Comparison of ENCODE assay signal across 1 cellular context in the genomic region with DNA sequence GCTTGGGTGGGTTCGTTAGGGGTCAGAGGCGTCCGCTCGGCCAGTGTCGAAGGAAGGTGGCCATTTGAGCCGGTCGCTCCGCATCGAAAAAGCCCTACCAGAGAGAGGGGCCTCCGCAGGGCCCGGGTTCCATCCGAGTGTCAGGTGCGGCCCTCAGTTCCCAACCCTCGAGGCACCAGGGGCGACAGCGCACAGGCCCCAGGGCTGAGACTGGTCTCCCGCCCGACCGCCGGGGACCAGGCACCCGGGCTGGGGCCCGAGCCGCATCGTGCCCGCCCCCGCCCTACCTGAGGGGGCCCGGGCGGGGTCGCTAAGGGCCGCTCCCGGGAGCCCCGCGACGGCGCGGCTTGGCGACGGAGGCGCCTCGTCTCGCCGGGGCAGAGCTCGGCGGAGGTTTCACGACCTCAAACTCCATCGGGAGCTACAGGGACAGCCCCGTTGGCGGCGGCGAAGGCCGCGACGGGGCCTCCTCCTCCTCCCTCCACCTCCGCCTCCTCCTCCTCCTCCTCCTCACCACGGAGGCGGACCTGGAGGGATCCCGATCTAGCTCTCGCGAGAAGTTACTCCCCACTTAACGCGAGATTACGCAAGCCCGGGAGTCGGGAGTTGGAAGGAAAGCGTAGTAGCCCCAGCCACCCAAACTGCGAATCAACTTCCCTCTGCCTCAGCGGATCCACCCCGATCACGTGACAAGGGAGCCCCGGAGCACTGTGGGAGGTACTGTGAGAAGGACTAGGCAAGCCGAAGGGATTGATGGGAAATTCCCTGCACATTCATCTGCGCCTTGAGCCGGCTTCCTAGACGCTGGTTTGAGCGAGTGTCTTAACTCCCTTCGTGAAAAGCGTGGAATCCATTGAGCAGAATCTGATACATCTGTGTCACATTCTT.
TF ChIP-seq lines count a peak whose summit lies in the region.

A gene with protein sequence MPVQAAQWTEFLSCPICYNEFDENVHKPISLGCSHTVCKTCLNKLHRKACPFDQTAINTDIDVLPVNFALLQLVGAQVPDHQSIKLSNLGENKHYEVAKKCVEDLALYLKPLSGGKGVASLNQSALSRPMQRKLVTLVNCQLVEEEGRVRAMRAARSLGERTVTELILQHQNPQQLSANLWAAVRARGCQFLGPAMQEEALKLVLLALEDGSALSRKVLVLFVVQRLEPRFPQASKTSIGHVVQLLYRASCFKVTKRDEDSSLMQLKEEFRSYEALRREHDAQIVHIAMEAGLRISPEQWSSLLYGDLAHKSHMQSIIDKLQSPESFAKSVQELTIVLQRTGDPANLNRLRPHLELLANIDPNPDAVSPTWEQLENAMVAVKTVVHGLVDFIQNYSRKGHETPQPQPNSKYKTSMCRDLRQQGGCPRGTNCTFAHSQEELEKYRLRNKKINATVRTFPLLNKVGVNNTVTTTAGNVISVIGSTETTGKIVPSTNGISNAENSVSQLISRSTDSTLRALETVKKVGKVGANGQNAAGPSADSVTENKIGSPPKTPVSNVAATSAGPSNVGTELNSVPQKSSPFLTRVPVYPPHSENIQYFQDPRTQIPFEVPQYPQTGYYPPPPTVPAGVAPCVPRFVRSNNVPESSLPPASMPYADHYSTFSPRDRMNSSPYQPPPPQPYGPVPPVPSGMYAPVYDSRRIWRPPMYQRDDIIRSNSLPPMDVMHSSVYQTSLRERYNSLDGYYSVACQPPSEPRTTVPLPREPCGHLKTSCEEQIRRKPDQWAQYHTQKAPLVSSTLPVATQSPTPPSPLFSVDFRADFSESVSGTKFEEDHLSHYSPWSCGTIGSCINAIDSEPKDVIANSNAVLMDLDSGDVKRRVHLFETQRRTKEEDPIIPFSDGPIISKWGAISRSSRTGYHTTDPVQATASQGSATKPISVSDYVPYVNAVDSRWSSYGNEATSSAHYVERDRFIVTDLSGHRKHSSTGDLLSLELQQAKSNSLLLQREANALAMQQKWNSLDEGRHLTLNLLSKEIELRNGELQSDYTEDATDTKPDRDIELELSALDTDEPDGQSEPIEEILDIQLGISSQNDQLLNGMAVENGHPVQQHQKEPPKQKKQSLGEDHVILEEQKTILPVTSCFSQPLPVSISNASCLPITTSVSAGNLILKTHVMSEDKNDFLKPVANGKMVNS (minus strand): TSS at position 537 of the 888 bp plus-strand sequence. CDS start 7,850 bp downstream, outside the sequence.

TF ChIP-seq in K562, 482 proteins besides CTCF, POLR2A, EP300 and RAD21 (continued from another document and continues in another):
- TF ChIP-seq, protein P1, sequence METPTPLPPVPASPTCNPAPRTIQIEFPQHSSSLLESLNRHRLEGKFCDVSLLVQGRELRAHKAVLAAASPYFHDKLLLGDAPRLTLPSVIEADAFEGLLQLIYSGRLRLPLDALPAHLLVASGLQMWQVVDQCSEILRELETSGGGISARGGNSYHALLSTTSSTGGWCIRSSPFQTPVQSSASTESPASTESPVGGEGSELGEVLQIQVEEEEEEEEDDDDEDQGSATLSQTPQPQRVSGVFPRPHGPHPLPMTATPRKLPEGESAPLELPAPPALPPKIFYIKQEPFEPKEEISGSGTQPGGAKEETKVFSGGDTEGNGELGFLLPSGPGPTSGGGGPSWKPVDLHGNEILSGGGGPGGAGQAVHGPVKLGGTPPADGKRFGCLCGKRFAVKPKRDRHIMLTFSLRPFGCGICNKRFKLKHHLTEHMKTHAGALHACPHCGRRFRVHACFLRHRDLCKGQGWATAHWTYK (CRISPR knock-in tag; IDR thresholded peaks at IDR 0.05): peak; percentile 76
- TF ChIP-seq, protein P2, sequence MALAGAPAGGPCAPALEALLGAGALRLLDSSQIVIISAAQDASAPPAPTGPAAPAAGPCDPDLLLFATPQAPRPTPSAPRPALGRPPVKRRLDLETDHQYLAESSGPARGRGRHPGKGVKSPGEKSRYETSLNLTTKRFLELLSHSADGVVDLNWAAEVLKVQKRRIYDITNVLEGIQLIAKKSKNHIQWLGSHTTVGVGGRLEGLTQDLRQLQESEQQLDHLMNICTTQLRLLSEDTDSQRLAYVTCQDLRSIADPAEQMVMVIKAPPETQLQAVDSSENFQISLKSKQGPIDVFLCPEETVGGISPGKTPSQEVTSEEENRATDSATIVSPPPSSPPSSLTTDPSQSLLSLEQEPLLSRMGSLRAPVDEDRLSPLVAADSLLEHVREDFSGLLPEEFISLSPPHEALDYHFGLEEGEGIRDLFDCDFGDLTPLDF (CRISPR knock-in tag; IDR thresholded peaks at IDR 0.05): 0 out of 2 replicates have a peak, but pooled peaks have one; percentile 46
- no peak for TF ChIP-seq KAT2B (IDR thresholded peaks at IDR 0.05; ENCODE audit: low read depth, low read length)
- TF ChIP-seq KLF6 (CRISPR knock-in tag; IDR thresholded peaks at IDR 0.05; ENCODE audit: borderline replicate concordance): peak; percentile 61; the same call in 1 of the 2 replicates
- peak in 2 of 3 experiments; percentile 47 to 52 for TF ChIP-seq YY1 (IDR thresholded peaks at IDR 0.05; ENCODE audit: borderline replicate concordance in 1 of 3, control insufficient read depth in 1 of 3, extremely low read depth in 1 of 3, insufficient read depth in 3 of 3, insufficient read length in 1 of 3, insufficient replicate concordance in 2 of 3, low read depth in 1 of 3, low read length in 2 of 3)
- TF ChIP-seq, protein P3, sequence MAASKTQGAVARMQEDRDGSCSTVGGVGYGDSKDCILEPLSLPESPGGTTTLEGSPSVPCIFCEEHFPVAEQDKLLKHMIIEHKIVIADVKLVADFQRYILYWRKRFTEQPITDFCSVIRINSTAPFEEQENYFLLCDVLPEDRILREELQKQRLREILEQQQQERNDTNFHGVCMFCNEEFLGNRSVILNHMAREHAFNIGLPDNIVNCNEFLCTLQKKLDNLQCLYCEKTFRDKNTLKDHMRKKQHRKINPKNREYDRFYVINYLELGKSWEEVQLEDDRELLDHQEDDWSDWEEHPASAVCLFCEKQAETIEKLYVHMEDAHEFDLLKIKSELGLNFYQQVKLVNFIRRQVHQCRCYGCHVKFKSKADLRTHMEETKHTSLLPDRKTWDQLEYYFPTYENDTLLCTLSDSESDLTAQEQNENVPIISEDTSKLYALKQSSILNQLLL (CRISPR knock-in tag; IDR thresholded peaks at IDR 0.05; ENCODE audit: borderline replicate concordance): no peak
- peak; percentile 77; the same call in 1 of the 2 replicates for TF ChIP-seq PHB (CRISPR knock-in tag; IDR thresholded peaks at IDR 0.05)
- no peak for TF ChIP-seq GATAD2A (IDR thresholded peaks at IDR 0.05)
- no peak for TF ChIP-seq ZNF445 (CRISPR knock-in tag; IDR thresholded peaks at IDR 0.05; ENCODE audit: low read depth)
- TF ChIP-seq TBL1XR1 (IDR thresholded peaks at IDR 0.05; ENCODE audit: low read length in 2 of 2): no peak
- TF ChIP-seq DACH1 (IDR thresholded peaks at IDR 0.05; ENCODE audit: partially characterized antibody): no peak
- TF ChIP-seq, protein P4, sequence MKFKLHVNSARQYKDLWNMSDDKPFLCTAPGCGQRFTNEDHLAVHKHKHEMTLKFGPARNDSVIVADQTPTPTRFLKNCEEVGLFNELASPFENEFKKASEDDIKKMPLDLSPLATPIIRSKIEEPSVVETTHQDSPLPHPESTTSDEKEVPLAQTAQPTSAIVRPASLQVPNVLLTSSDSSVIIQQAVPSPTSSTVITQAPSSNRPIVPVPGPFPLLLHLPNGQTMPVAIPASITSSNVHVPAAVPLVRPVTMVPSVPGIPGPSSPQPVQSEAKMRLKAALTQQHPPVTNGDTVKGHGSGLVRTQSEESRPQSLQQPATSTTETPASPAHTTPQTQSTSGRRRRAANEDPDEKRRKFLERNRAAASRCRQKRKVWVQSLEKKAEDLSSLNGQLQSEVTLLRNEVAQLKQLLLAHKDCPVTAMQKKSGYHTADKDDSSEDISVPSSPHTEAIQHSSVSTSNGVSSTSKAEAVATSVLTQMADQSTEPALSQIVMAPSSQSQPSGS (CRISPR knock-in tag; IDR thresholded peaks at IDR 0.05): no peak
- TF ChIP-seq, protein P5, sequence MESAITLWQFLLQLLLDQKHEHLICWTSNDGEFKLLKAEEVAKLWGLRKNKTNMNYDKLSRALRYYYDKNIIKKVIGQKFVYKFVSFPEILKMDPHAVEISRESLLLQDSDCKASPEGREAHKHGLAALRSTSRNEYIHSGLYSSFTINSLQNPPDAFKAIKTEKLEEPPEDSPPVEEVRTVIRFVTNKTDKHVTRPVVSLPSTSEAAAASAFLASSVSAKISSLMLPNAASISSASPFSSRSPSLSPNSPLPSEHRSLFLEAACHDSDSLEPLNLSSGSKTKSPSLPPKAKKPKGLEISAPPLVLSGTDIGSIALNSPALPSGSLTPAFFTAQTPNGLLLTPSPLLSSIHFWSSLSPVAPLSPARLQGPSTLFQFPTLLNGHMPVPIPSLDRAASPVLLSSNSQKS (CRISPR knock-in tag; IDR thresholded peaks at IDR 0.05): no peak
- no peak for TF ChIP-seq CHD1 (IDR thresholded peaks at IDR 0.05; ENCODE audit: low read length)
- no peak for TF ChIP-seq MED1 (CRISPR knock-in tag; IDR thresholded peaks at IDR 0.05; ENCODE audit: borderline replicate concordance)
- TF ChIP-seq BHLHE40 (IDR thresholded peaks at IDR 0.05; ENCODE audit: low read length): peak; percentile 90
- TF ChIP-seq GTF2F1 (IDR thresholded peaks at IDR 0.05; ENCODE audit: low read depth, low read length): no peak
- peak; percentile 80; the same call in 1 of the 2 replicates for TF ChIP-seq NR2C1 (IDR thresholded peaks at IDR 0.05)
- peak; percentile 64; the same call in 1 of the 2 replicates for TF ChIP-seq NR2C1 (tag; IDR thresholded peaks at IDR 0.05)
- TF ChIP-seq, protein P6, sequence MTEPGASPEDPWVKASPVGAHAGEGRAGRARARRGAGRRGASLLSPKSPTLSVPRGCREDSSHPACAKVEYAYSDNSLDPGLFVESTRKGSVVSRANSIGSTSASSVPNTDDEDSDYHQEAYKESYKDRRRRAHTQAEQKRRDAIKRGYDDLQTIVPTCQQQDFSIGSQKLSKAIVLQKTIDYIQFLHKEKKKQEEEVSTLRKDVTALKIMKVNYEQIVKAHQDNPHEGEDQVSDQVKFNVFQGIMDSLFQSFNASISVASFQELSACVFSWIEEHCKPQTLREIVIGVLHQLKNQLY (CRISPR knock-in tag; conservative IDR thresholded peaks at IDR 0.05): no peak
- no peak for TF ChIP-seq SREBF2 (CRISPR knock-in tag; IDR thresholded peaks at IDR 0.05)
- no peak for TF ChIP-seq DPF2 (IDR thresholded peaks at IDR 0.05)
- 0 out of 2 replicates have a peak, but pooled peaks have one; percentile 13 for TF ChIP-seq MEF2D (tag; conservative IDR thresholded peaks at IDR 0.05; ENCODE audit: low read depth)
- TF ChIP-seq, protein P7, sequence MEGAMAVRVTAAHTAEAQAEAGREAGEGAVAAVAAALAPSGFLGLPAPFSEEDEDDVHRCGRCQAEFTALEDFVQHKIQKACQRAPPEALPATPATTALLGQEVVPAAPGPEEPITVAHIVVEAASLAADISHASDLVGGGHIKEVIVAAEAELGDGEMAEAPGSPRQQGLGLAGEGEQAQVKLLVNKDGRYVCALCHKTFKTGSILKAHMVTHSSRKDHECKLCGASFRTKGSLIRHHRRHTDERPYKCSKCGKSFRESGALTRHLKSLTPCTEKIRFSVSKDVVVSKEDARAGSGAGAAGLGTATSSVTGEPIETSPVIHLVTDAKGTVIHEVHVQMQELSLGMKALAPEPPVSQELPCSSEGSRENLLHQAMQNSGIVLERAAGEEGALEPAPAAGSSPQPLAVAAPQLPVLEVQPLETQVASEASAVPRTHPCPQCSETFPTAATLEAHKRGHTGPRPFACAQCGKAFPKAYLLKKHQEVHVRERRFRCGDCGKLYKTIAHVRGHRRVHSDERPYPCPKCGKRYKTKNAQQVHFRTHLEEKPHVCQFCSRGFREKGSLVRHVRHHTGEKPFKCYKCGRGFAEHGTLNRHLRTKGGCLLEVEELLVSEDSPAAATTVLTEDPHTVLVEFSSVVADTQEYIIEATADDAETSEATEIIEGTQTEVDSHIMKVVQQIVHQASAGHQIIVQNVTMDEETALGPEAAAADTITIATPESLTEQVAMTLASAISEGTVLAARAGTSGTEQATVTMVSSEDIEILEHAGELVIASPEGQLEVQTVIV (CRISPR knock-in tag; IDR thresholded peaks at IDR 0.05; ENCODE audit: borderline replicate concordance): no peak
- peak; percentile 91 for TF ChIP-seq CEBPG (CRISPR knock-in tag; IDR thresholded peaks at IDR 0.05)
- peak; percentile 93 to 97 for TF ChIP-seq CEBPG (tag; conservative IDR thresholded peaks at IDR 0.05 in 1 of 2, IDR thresholded peaks at IDR 0.05 in 1 of 2)
- TF ChIP-seq, protein P8, sequence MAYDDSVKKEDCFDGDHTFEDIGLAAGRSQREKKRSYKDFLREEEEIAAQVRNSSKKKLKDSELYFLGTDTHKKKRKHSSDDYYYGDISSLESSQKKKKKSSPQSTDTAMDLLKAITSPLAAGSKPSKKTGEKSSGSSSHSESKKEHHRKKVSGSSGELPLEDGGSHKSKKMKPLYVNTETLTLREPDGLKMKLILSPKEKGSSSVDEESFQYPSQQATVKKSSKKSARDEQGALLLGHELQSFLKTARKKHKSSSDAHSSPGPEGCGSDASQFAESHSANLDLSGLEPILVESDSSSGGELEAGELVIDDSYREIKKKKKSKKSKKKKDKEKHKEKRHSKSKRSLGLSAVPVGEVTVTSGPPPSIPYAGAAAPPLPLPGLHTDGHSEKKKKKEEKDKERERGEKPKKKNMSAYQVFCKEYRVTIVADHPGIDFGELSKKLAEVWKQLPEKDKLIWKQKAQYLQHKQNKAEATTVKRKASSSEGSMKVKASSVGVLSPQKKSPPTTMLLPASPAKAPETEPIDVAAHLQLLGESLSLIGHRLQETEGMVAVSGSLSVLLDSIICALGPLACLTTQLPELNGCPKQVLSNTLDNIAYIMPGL (CRISPR knock-in tag; IDR thresholded peaks at IDR 0.05): no peak; the same call in 1 of the 2 replicates
- TF ChIP-seq ILF3 (IDR thresholded peaks at IDR 0.05; ENCODE audit: borderline replicate concordance): no peak; the same call in 1 of the 2 replicates
- no peak for TF ChIP-seq NCOA4 (IDR thresholded peaks at IDR 0.05; ENCODE audit: partially characterized antibody)
- no peak for TF ChIP-seq RFX1 (IDR thresholded peaks at IDR 0.05)
- TF ChIP-seq, protein P9, sequence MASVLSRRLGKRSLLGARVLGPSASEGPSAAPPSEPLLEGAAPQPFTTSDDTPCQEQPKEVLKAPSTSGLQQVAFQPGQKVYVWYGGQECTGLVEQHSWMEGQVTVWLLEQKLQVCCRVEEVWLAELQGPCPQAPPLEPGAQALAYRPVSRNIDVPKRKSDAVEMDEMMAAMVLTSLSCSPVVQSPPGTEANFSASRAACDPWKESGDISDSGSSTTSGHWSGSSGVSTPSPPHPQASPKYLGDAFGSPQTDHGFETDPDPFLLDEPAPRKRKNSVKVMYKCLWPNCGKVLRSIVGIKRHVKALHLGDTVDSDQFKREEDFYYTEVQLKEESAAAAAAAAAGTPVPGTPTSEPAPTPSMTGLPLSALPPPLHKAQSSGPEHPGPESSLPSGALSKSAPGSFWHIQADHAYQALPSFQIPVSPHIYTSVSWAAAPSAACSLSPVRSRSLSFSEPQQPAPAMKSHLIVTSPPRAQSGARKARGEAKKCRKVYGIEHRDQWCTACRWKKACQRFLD (CRISPR knock-in tag; IDR thresholded peaks at IDR 0.05): peak; percentile 82
- TF ChIP-seq ZNF699 (CRISPR knock-in tag; IDR thresholded peaks at IDR 0.05; ENCODE audit: insufficient replicate concordance): no peak
- no peak for TF ChIP-seq ZFP1 (CRISPR knock-in tag; IDR thresholded peaks at IDR 0.05)
- TF ChIP-seq, protein P10, sequence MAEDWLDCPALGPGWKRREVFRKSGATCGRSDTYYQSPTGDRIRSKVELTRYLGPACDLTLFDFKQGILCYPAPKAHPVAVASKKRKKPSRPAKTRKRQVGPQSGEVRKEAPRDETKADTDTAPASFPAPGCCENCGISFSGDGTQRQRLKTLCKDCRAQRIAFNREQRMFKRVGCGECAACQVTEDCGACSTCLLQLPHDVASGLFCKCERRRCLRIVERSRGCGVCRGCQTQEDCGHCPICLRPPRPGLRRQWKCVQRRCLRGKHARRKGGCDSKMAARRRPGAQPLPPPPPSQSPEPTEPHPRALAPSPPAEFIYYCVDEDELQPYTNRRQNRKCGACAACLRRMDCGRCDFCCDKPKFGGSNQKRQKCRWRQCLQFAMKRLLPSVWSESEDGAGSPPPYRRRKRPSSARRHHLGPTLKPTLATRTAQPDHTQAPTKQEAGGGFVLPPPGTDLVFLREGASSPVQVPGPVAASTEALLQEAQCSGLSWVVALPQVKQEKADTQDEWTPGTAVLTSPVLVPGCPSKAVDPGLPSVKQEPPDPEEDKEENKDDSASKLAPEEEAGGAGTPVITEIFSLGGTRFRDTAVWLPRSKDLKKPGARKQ (CRISPR knock-in tag; IDR thresholded peaks at IDR 0.05): no peak
- TF ChIP-seq SAFB (IDR thresholded peaks at IDR 0.05; ENCODE audit: borderline replicate concordance, low read depth, low read length): no peak
